ENCODE assay signal across 13 cellular contexts in genomic region chr3:195187609-195188529, GRCh38.
DNase-seq lines count a peak whose midpoint lies in the region; ATAC-seq, FAIRE-seq and TF ChIP-seq lines count a peak whose summit lies in the region.
"Had no signal": no experiment of that assay in that cellular context is flagged by ENCODE, and none has a peak within 500 bp of the region (broad histone marks: within the 10 kb centered on the region; RNA-seq: fewer than 3 reads in every experiment).

No MANE protein-coding gene starts in this region.

- H3K9me3 Mint-ChIP-seq in endodermal cell = peaks cover 21% of the 10 kb centered on the region

- no peak for TF ChIP-seq POLR2A in A549 (IDR thresholded peaks at IDR 0.05; ENCODE audit: low read length)

- CTCF ChIA-PET in A549 (lab: Yijun Ruan, JAX) = interaction anchor here (0.6 to 1.5 kb wide), 4 partner anchors 8 to 334 kb away, joined by 3 to 4 read pairs (median 4); no protein-coding TSS in a partner anchor

- H3K4me2 ChIP-seq in A549 = peak overlapping the region; percentile 32

- POLR2A ChIA-PET in A549 (lab: Yijun Ruan, JAX) = interaction anchor here (0.6 kb wide), 1 partner anchor 355 kb away, joined by 3 read pairs; the partner anchor contains the start of gene PPP1R2

- TF ChIP-seq EP300 in A549 (IDR thresholded peaks at IDR 0.05) = no peak

- H3K27me3 ChIP-seq in endodermal cell (ENCODE audit: control insufficient read depth, insufficient read depth, low read length, poor library complexity, severe bottlenecking) = no peaks in the 10 kb centered on the region

- no peak for TF ChIP-seq CTCF in A549 (IDR thresholded peaks at IDR 0.05)
- TF ChIP-seq CTCF in endodermal cell (conservative IDR thresholded peaks at IDR 0.05) = no peak
- no peak for TF ChIP-seq CTCF in omental fat pad (IDR thresholded peaks at IDR 0.05)

- H3K4me1 ChIP-seq in A549 = peaks cover 12% of the 10 kb centered on the region; the same call in 2 of the 3 replicates
- H3K4me1 ChIP-seq in endodermal cell (ENCODE audit: control insufficient read depth, insufficient read depth, low read length) = peaks cover 6% of the 10 kb centered on the region
- peaks cover 38% of the 10 kb centered on the region for H3K4me1 ChIP-seq in mesodermal cell (ENCODE audit: control insufficient read depth, insufficient read depth, low read length, poor library complexity, severe bottlenecking)

- peaks cover 23% of the 10 kb centered on the region for H3K9me3 ChIP-seq in A549
- peaks cover 20% of the 10 kb centered on the region for H3K9me3 ChIP-seq in endodermal cell (ENCODE audit: control insufficient read depth, low read length)
- peaks cover 12% of the 10 kb centered on the region for H3K9me3 ChIP-seq in mesodermal cell (ENCODE audit: control insufficient read depth, low read length)

- H3K27me3 Mint-ChIP-seq in endodermal cell (ENCODE audit: insufficient read depth) = no peaks in the 10 kb centered on the region

- ATAC-seq in A549 (no peak), omental fat pad (ENCODE audit: low FRiP score) (no peak), GM21381 (IDR thresholded peaks at IDR 0.05; ENCODE audit: unreplicated experiment) (no peak)

- peaks cover 15% of the 10 kb centered on the region for H3K36me3 Mint-ChIP-seq in endodermal cell (ENCODE audit: low read depth)

- H3K27ac Mint-ChIP-seq in endodermal cell = no peak overlapping the region

- peaks cover 26% of the 10 kb centered on the region for H3K4me1 Mint-ChIP-seq in endodermal cell

- H3K4me3 ChIP-seq in A549 = no peak overlapping the region
- no peak overlapping the region for H3K4me3 ChIP-seq in endodermal cell (ENCODE audit: low read length)
- no peak overlapping the region for H3K4me3 ChIP-seq in mesodermal cell (ENCODE audit: extremely low read depth, insufficient read depth, low read length, poor library complexity, severe bottlenecking)

- WGBS in A549 (ENCODE audit: missing lambda C conversion rate) = 48% methylated on average over 5 of the region's 5 CpGs
- WGBS in endodermal cell (ENCODE audit: insufficient coverage in 1 of 2, insufficient read length in 1 of 2), 2 experiments = 79 to 87% methylated on average over 2 to 5 of the region's 5 CpGs
- whole genome bisulfite sequencing in mesodermal cell (ENCODE audit: insufficient coverage in 2 of 2), 2 experiments = 40 to 83% methylated on average over 1 of the region's 5 CpGs

- FAIRE-seq in A549 (lab: Jason Lieb, UNC) = no peak
- FAIRE-seq: small intestine had no signal

- DNase-seq in A549 (ENCODE audit: low read depth in 1 of 2, low spot score in 1 of 2) = peak in 1 of 2 experiments; percentile 18
- DNase-seq in LHCN-M2 (ENCODE audit: low read depth) = peak; percentile 65
- DNase-seq in endodermal cell = peak; percentile 32
- no peak for DNase-seq in epidermal melanocyte (ENCODE audit: insufficient read length, low spot score)
- no peak for DNase-seq in omental fat pad (ENCODE audit: low spot score)
- DNase-seq in HK-2 (ENCODE audit: unreplicated experiment) = no peak
- DNase-seq: activated CD4-positive, alpha-beta T cell treated with anti-CD3 and anti-CD28 coated beads, Interleukin-2, amount 50 U/mL, for 4 hours; anterior cingulate cortex; small intestine; stimulated activated naive CD4-positive, alpha-beta T cell had no signal

- TF ChIP-seq RAD21 in A549 (conservative IDR thresholded peaks at IDR 0.05 in 1 of 2, IDR thresholded peaks at IDR 0.05 in 1 of 2) = no peak

- peak overlapping the region; percentile 57 to 62 for H3K27ac ChIP-seq in A549
- peak overlapping the region; percentile 59 for H3K27ac ChIP-seq in endodermal cell (ENCODE audit: low read depth, low read length)
- peak overlapping the region; percentile 77 for H3K27ac ChIP-seq in mesodermal cell (ENCODE audit: low read depth, low read length, severe bottlenecking)
- H3K27ac ChIP-seq: C4-2B had no signal

- no peak overlapping the region for H3K9ac ChIP-seq in endodermal cell (ENCODE audit: extremely low read depth, low read length, poor library complexity, severe bottlenecking)

- H3K4me3 Mint-ChIP-seq in endodermal cell = no peak overlapping the region

- peaks cover 9% of the 10 kb centered on the region for H3K36me3 ChIP-seq in endodermal cell (ENCODE audit: control insufficient read depth, insufficient read depth, low read length)
- H3K36me3 ChIP-seq in mesodermal cell (ENCODE audit: control insufficient read depth, insufficient read depth, low read length) = no peaks in the 10 kb centered on the region

TF ChIP-seq in A549, 52 proteins besides CTCF, POLR2A, EP300 and RAD21:
- 0 out of 2 replicates have a peak, but pooled peaks have one; percentile 37 for TF ChIP-seq RFX5 (IDR thresholded peaks at IDR 0.05)
- TF ChIP-seq CBX2 (IDR thresholded peaks at IDR 0.05; ENCODE audit: borderline replicate concordance, low read depth) = no peak
TF ChIP-seq in A549: peak in this region for 1.

Comparison
In these comparisons a context has a peak if more than half of its experiments do, and no peak if none do; other contexts are left out.
1. DNase-seq: peak in LHCN-M2 (single experiment) and endodermal cell (single experiment); none in epidermal melanocyte (single experiment), omental fat pad (single experiment) and HK-2 (single experiment).
2. Peak in every context shown above with its lines, with median percentiles within 50 percentile points of each other: H3K27ac ChIP-seq.